8 cellular contexts compared by ENCODE assay signal in the genomic region with DNA sequence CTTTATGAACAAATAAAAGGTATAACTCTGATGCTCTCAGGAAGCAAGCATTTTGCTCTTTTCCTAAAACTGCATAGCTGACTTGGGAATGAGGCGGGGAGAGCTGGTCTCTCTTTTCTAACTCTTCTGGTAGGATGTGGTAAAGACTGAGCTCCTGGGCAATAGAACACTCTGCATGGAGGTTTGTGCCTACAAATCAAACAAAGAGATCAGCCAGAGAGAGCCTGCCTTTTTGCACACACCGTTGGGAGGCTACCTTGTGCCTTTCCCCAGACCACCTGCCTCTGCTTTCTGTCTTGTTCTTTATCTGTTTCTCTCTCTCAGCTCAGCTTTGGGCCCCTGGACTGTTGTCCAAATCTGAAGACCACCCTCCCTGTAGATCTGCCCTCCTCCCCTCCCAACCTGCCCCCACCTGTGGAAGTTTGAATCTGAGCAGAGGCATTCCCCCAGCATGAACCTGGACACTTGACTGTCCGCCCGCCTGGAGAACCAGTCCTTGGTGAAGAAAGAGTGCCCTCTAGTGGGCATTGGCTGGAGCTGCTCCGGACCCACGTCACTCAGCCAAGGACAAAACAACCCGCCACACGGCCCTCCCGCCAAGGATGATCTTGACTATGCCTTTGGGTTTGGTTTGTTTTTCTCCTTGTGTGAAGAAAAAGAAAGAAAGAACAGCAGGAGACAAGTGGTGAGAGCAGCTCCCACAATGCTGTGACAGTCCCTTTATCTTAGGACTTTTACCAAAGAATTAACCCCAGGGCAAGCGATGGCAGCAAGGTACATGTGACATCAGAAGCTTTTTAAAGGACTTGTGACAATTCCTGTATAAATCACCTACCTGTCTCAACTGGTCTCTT.
DNase-seq lines count a peak whose midpoint lies in the region; ATAC-seq and TF ChIP-seq lines count a peak whose summit lies in the region.

No MANE protein-coding gene starts in this region.

- H3K4me3 ChIP-seq in H7 (ENCODE audit: insufficient read depth, low read depth, low read length) (no peak overlapping the region), LNCaP clone FGC (ENCODE audit: low read depth, low read length) (no peak overlapping the region), thyroid gland (replicated peaks in 1 of 3) (no peak overlapping the region)

- TF ChIP-seq POLR2A in thyroid gland (IDR thresholded peaks at IDR 0.05) = no peak

- DNase-seq in GDM1 (lab: John Stamatoyannopoulos, UW) (peak; percentile 27), H7 (peak; percentile 86), LNCaP clone FGC (ENCODE audit: low read depth) (peak; percentile 35), SHP77 (lab: John Stamatoyannopoulos, UW) (peak; percentile 87 to 91), germinal center (ENCODE audit: low spot score) (peak; percentile 71), omental fat pad (ENCODE audit: low spot score) (peak; percentile 71), thyroid gland (peak; percentile 87)
- DNase-seq in activated gamma-delta T cell treated with anti-CD3 and anti-CD28 coated beads, Interleukin-2, amount 50 U/mL, for 16 hours (ENCODE audit: low read depth) = peak; percentile 2

- WGBS in thyroid gland, 2 donors = 20 to 23% methylated on average over 10 of the region's 10 CpGs

- H3K4me1 ChIP-seq in thyroid gland = peaks cover 25 to 42% of the 10 kb centered on the region in 2 donors

- no peaks in the 10 kb centered on the region for H3K9me3 ChIP-seq in thyroid gland

- H3K27ac ChIP-seq in thyroid gland = no peak overlapping the region

- intact Hi-C loops in thyroid gland (cut with DNase I) = loop anchor here (10.0 kb wide), 1 partner anchor 232 kb away; a partner anchor contains a TSS

- TF ChIP-seq CTCF in LNCaP clone FGC (IDR thresholded peaks at IDR 0.05; ENCODE audit: control insufficient read depth, extremely low read depth, insufficient read depth) (peak; percentile 89), omental fat pad (IDR thresholded peaks at IDR 0.05) (peak in 2 of 3 donors; percentile 64 to 95), thyroid gland (IDR thresholded peaks at IDR 0.05) (peak; percentile 86 to 98 (median 90))

- H3K27me3 ChIP-seq in H7 (ENCODE audit: control insufficient read depth, insufficient read depth, low read length) (no peaks in the 10 kb centered on the region), thyroid gland (no peaks in the 10 kb centered on the region)

- peak; percentile 76 for ATAC-seq in omental fat pad (ENCODE audit: low FRiP score)

- H3K36me3 ChIP-seq in H7 (replicated peaks; ENCODE audit: control insufficient read depth, insufficient read depth, low read length) (no peaks in the 10 kb centered on the region), thyroid gland (peaks cover 0 to under 1% of the 10 kb centered on the region in 2 donors)

Comparison
In these comparisons a context has a peak if more than half of its experiments do, and no peak if none do; other contexts are left out.
1. DNase-seq: peak in every context shown above with its lines; median percentile 89 in SHP77; 87 in thyroid gland; 86 in H7; 71 in germinal center; 71 in omental fat pad; 35 in LNCaP clone FGC; 27 in GDM1; 2 in activated gamma-delta T cell treated with anti-CD3 and anti-CD28 coated beads, Interleukin-2, amount 50 U/mL, for 16 hours.